ENCODE assay signal across 21 cellular contexts in genomic region chr6:16821834-16822264, GRCh38.
"Had no signal": no experiment of that assay in that cellular context is flagged by ENCODE, and none has a peak within 500 bp of the region (broad histone marks: within the 10 kb centered on the region; RNA-seq: fewer than 3 reads in every experiment).

No MANE protein-coding gene starts in this region.

- H3K9me3 Mint-ChIP-seq: naive thymus-derived CD4-positive, alpha-beta T cell; nephron progenitor cell; stimulated activated naive B cell treated with anti-CD40 and anti-IgM and Interleukin-4, amounts not matched to agents 10 μg/mL and 1 μg/mL and 100 μg/mL, for 72 hours; stimulated activated naive CD8-positive, alpha-beta T cell treated with anti-CD3 and anti-CD28 coated beads, Interleukin-15, amount 100 ng/mL, for 72 hours had no signal

- H3K27ac Mint-ChIP-seq: naive thymus-derived CD4-positive, alpha-beta T cell; nephron progenitor cell; stimulated activated naive B cell treated with anti-CD40 and anti-IgM and Interleukin-4, amounts not matched to agents 10 μg/mL and 1 μg/mL and 100 μg/mL, for 72 hours; stimulated activated naive CD8-positive, alpha-beta T cell treated with anti-CD3 and anti-CD28 coated beads, Interleukin-15, amount 100 ng/mL, for 72 hours had no signal

- H3K9me3 ChIP-seq: gastroesophageal sphincter, psoas muscle, thoracic aorta, transverse colon had no signal

- H3K27ac ChIP-seq: coronary artery, gastroesophageal sphincter, psoas muscle, thoracic aorta, transverse colon had no signal

- H3K4me1 ChIP-seq: gastroesophageal sphincter, psoas muscle, transverse colon had no signal

- H3K4me3 ChIP-seq: coronary artery, gastroesophageal sphincter, psoas muscle, thoracic aorta, transverse colon had no signal

- H3K4me3 Mint-ChIP-seq: naive thymus-derived CD4-positive, alpha-beta T cell; nephron progenitor cell; stimulated activated naive B cell treated with anti-CD40 and anti-IgM and Interleukin-4, amounts not matched to agents 10 μg/mL and 1 μg/mL and 100 μg/mL, for 72 hours; stimulated activated naive CD8-positive, alpha-beta T cell treated with anti-CD3 and anti-CD28 coated beads, Interleukin-15, amount 100 ng/mL, for 72 hours had no signal

- H3K27me3 ChIP-seq: gastroesophageal sphincter, transverse colon had no signal

- H3K4me1 Mint-ChIP-seq: naive thymus-derived CD4-positive, alpha-beta T cell; nephron progenitor cell had no signal

- DNase-seq: effector CD4-positive, alpha-beta T cell; glutamatergic neuron; kidney; left cardiac atrium; left ventricle myocardium superior; mesendoderm; naive thymus-derived CD4-positive, alpha-beta T cell; nephron progenitor cell; psoas muscle; retina; stimulated activated CD4-positive, alpha-beta T cell treated with anti-CD3 and anti-CD28 coated beads, Interleukin-2, amount 100 ng/mL, for 24 hours; stimulated activated CD4-positive, alpha-beta T cell treated with anti-CD3 and anti-CD28 coated beads, Interleukin-4, amount 100 ng/mL, for 4 hours; stimulated activated naive B cell treated with anti-CD40 and anti-IgM and Interleukin-4, amounts not matched to agents 10 μg/mL and 1 μg/mL and 100 μg/mL, for 72 hours; stimulated activated naive CD8-positive, alpha-beta T cell treated with anti-CD3 and anti-CD28 coated beads, Interleukin-15, amount 100 ng/mL, for 72 hours; substantia nigra; transverse colon had no signal

- ATAC-seq: esophagus mucosa; gastroesophageal sphincter; left cardiac atrium; left ventricle myocardium superior; naive thymus-derived CD4-positive, alpha-beta T cell; psoas muscle; sciatic nerve; stimulated activated naive B cell treated with anti-CD40 and anti-IgM and Interleukin-4, amounts not matched to agents 10 μg/mL and 1 μg/mL and 100 μg/mL, for 72 hours; stimulated activated naive CD8-positive, alpha-beta T cell treated with anti-CD3 and anti-CD28 coated beads, Interleukin-15, amount 100 ng/mL, for 72 hours had no signal

- H3K36me3 Mint-ChIP-seq: naive thymus-derived CD4-positive, alpha-beta T cell; stimulated activated naive B cell treated with anti-CD40 and anti-IgM and Interleukin-4, amounts not matched to agents 10 μg/mL and 1 μg/mL and 100 μg/mL, for 72 hours had no signal

- H3K36me3 ChIP-seq: gastroesophageal sphincter, thoracic aorta, transverse colon had no signal
